In the genomic region with DNA sequence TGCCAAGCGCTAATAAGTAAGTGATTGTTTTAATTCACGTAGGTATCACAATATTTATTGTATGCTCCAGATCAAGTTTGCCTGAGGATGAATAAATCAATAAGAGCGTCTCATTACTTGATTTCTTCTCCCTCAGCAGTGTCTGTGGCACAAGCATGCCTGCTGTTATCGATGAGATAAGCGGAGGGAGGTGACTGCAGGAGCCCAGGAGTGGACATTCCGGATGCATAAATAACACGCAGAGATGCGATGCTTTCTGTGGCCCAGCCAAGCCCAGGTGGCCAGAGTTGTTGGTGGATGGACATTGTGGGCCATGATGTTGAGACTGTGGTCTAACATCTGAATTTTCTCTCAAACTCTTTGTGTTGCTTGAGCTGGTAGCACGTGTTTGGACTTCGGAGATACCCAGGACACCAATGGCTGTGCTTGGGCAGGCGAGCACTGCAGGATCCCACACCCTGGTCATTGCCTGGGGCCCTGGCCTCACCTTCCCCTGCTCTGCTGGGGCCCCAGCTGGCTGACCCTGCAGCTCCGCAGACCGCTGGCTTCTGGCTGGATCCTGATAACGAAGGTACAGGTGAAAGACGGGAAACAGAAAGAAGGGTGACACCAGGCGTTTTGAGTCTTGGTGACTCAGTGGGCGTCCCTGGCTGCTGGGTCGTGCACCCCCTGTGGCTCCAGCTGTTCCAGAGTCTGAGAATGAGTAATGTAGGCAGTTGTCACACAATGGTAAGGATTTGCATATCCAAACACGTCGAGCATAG, we compare ENCODE assay signal across 32 cellular contexts. TPM values are rescaled to one million over a fixed set of nuclear protein-coding genes. Genes with fewer than 3 reads are reported as not detected.
"Had no signal": no experiment of that assay in that cellular context is flagged by ENCODE, and none has a peak within 500 bp of the region (broad histone marks: within the 10 kb centered on the region; RNA-seq: fewer than 3 reads in every experiment).

No MANE protein-coding gene starts in this region.

- H3K9me3 Mint-ChIP-seq: activated naive CD4-positive, alpha-beta T cell treated with anti-CD3 and anti-CD28 coated beads for 36 hours; activated naive CD8-positive, alpha-beta T cell treated with anti-CD3 and anti-CD28 coated beads for 36 hours; activated T-helper 1 cell treated with anti-CD3 and anti-CD28 coated beads, Interleukin-12 subunit alpha, Interleukin-12 subunit beta, Interleukin-2, Interleukin-4 antibody, amounts not matched to agents 30 ng/mL and 10 ng/mL and 1 ng/mL, durations not matched to agents 14 hours and 24 hours and 36 hours; stimulated activated effector memory CD8-positive, alpha-beta T cell treated with anti-CD3 and anti-CD28 coated beads, Interleukin-12 subunit alpha, Interleukin-12 subunit beta, amount 100 ng/mL, for 72 hours had no signal

- H3K36me3 Mint-ChIP-seq: activated naive CD8-positive, alpha-beta T cell treated with anti-CD3 and anti-CD28 coated beads for 36 hours; natural killer cell treated with Interleukin-12 subunit alpha and Interleukin-12 subunit beta and Interleukin-15 and Interleukin-18, amount 100 ng/mL, for 72 hours; stimulated activated effector memory CD8-positive, alpha-beta T cell treated with anti-CD3 and anti-CD28 coated beads, Interleukin-12 subunit alpha, Interleukin-12 subunit beta, amount 100 ng/mL, for 72 hours had no signal

- H3K4me3 ChIP-seq: adrenal gland, body of pancreas, esophagus muscularis mucosa, heart right ventricle, left lung, lower lobe of right lung, ovary, prostate gland, skin epidermis, thoracic aorta had no signal

- H3K9me3 ChIP-seq: adrenal gland, body of pancreas, esophagus muscularis mucosa, left lung, lower lobe of right lung, neutrophil, ovary, prostate gland, thoracic aorta had no signal

- H3K4me1 Mint-ChIP-seq: activated naive CD8-positive, alpha-beta T cell treated with anti-CD3 and anti-CD28 coated beads for 36 hours; stimulated activated effector memory CD8-positive, alpha-beta T cell treated with anti-CD3 and anti-CD28 coated beads, Interleukin-12 subunit alpha, Interleukin-12 subunit beta, amount 100 ng/mL, for 72 hours had no signal

- H3K36me3 ChIP-seq: adrenal gland, esophagus muscularis mucosa, heart right ventricle, left lung, lower lobe of right lung, neutrophil, ovary, prostate gland, thoracic aorta had no signal

- H3K27ac ChIP-seq: adrenal gland, body of pancreas, esophagus muscularis mucosa, foreskin keratinocyte, heart right ventricle, left lung, lower lobe of right lung, neutrophil, ovary, prostate gland, skin epidermis, thoracic aorta had no signal

- H3K27me3 ChIP-seq: body of pancreas, foreskin keratinocyte, ovary had no signal

- H3K4me3 Mint-ChIP-seq: activated naive CD4-positive, alpha-beta T cell treated with anti-CD3 and anti-CD28 coated beads for 36 hours; activated naive CD8-positive, alpha-beta T cell treated with anti-CD3 and anti-CD28 coated beads for 36 hours; activated T-helper 1 cell treated with anti-CD3 and anti-CD28 coated beads, Interleukin-12 subunit alpha, Interleukin-12 subunit beta, Interleukin-2, Interleukin-4 antibody, amounts not matched to agents 30 ng/mL and 10 ng/mL and 1 ng/mL, durations not matched to agents 14 hours and 24 hours and 36 hours; natural killer cell treated with Interleukin-12 subunit alpha and Interleukin-12 subunit beta and Interleukin-15 and Interleukin-18, amount 100 ng/mL, for 72 hours; stimulated activated effector memory CD8-positive, alpha-beta T cell treated with anti-CD3 and anti-CD28 coated beads, Interleukin-12 subunit alpha, Interleukin-12 subunit beta, amount 100 ng/mL, for 72 hours; stimulated activated naive CD8-positive, alpha-beta T cell treated with anti-CD3 and anti-CD28 coated beads, Interleukin-15, Interleukin-2, amounts not matched to agents 100 ng/mL and 50 ng/mL, for 24 hours had no signal

- H3K27ac Mint-ChIP-seq: activated naive CD4-positive, alpha-beta T cell treated with anti-CD3 and anti-CD28 coated beads for 36 hours; activated naive CD8-positive, alpha-beta T cell treated with anti-CD3 and anti-CD28 coated beads for 36 hours; activated T-helper 1 cell treated with anti-CD3 and anti-CD28 coated beads, Interleukin-12 subunit alpha, Interleukin-12 subunit beta, Interleukin-2, Interleukin-4 antibody, amounts not matched to agents 30 ng/mL and 10 ng/mL and 1 ng/mL, durations not matched to agents 14 hours and 24 hours and 36 hours; natural killer cell treated with Interleukin-12 subunit alpha and Interleukin-12 subunit beta and Interleukin-15 and Interleukin-18, amount 100 ng/mL, for 72 hours; stimulated activated effector memory CD8-positive, alpha-beta T cell treated with anti-CD3 and anti-CD28 coated beads, Interleukin-12 subunit alpha, Interleukin-12 subunit beta, amount 100 ng/mL, for 72 hours; stimulated activated naive CD8-positive, alpha-beta T cell treated with anti-CD3 and anti-CD28 coated beads, Interleukin-15, Interleukin-2, amounts not matched to agents 100 ng/mL and 50 ng/mL, for 24 hours had no signal

- H3K4me1 ChIP-seq: adrenal gland, heart right ventricle, left lung, lower lobe of right lung, prostate gland had no signal

- ATAC-seq: body of pancreas; foreskin keratinocyte; heart right ventricle; left lung; lower lobe of right lung; natural killer cell treated with Interleukin-12 subunit alpha and Interleukin-12 subunit beta and Interleukin-15 and Interleukin-18, amount 100 ng/mL, for 72 hours; sciatic nerve; stimulated activated effector memory CD8-positive, alpha-beta T cell treated with anti-CD3 and anti-CD28 coated beads, Interleukin-12 subunit alpha, Interleukin-12 subunit beta, amount 100 ng/mL, for 72 hours had no signal

- DNase-seq: activated CD4-positive, alpha-beta T cell treated with anti-CD3 and anti-CD28 coated beads for 1 hour; activated effector memory CD4-positive, alpha-beta T cell treated with anti-CD3 and anti-CD28 coated beads, Interleukin-2, amount 50 U/mL, for 16 hours; activated naive CD4-positive, alpha-beta T cell treated with anti-CD3 and anti-CD28 coated beads for 36 hours; activated naive CD8-positive, alpha-beta T cell treated with anti-CD3 and anti-CD28 coated beads for 36 hours; activated T-cell treated with anti-CD3 and anti-CD28 coated beads, Interleukin-2, amount 50 U/mL, for 1 hour; aorta; body of pancreas; dermis blood vessel endothelial cell; effector CD4-positive, alpha-beta T cell; foreskin keratinocyte; heart right ventricle; kidney glomerular epithelial cell; left lung; lower lobe of right lung; mesenchymal stem cell; ovary; retina; stimulated activated CD4-positive, alpha-beta T cell treated with anti-CD3 and anti-CD28 coated beads, Interleukin-12 subunit alpha, Interleukin-12 subunit beta, amount 100 ng/mL, for 4 hours; stimulated activated CD4-positive, alpha-beta T cell treated with anti-CD3 and anti-CD28 coated beads, Interleukin-4, amount 100 ng/mL, for 24 hours; trophoblast cell had no signal

RNA-seq across cellular contexts. Expression of gene MNX1, which starts 31.2 kb away (rescaled TPM):
- total RNA-seq: activated naive CD8-positive, alpha-beta T cell treated with anti-CD3 and anti-CD28 coated beads for 36 hours; activated T-helper 1 cell treated with anti-CD3 and anti-CD28 coated beads, Interleukin-12 subunit alpha, Interleukin-12 subunit beta, Interleukin-2, Interleukin-4 antibody, amounts not matched to agents 30 ng/mL and 10 ng/mL and 1 ng/mL, durations not matched to agents 14 hours and 24 hours and 36 hours; aorta; dermis blood vessel endothelial cell; esophagus muscularis mucosa; heart right ventricle; mononuclear cell; natural killer cell treated with Interleukin-12 subunit alpha and Interleukin-12 subunit beta and Interleukin-15 and Interleukin-18, amount 100 ng/mL, for 72 hours; ovary; sciatic nerve; thoracic aorta had no signal
- polyA plus RNA-seq: adrenal gland, heart right ventricle, ovary had no signal
